In genomic region chr1:245225709-245226464, GRCh38 we compare ENCODE assay signal across 20 cellular contexts.
"Had no signal": no experiment of that assay in that cellular context is flagged by ENCODE, and none has a peak within 500 bp of the region (broad histone marks: within the 10 kb centered on the region; RNA-seq: fewer than 3 reads in every experiment).

No MANE protein-coding gene starts in this region.

- H3K4me1 Mint-ChIP-seq: activated B cell treated with CpG ODN at 0.5 μM for 24 hours; central memory CD8-positive, alpha-beta T cell; immature natural killer cell; stimulated activated naive B cell treated with anti-CD40 and anti-IgM and Interleukin-4, amounts not matched to agents 10 μg/mL and 1 μg/mL and 100 μg/mL, for 72 hours had no signal

- H3K9me3 ChIP-seq: thyroid gland, vagina had no signal

- H3K27ac ChIP-seq: epithelial cell of prostate, parathyroid adenoma, thyroid gland, vagina had no signal

- H3K27me3 ChIP-seq: thyroid gland, vagina had no signal

- H3K27me3 Mint-ChIP-seq: activated B cell treated with CpG ODN at 0.5 μM for 24 hours had no signal

- DNase-seq: activated B cell treated with CpG ODN at 0.5 μM for 24 hours; activated CD4-positive, alpha-beta T cell treated with anti-CD3 and anti-CD28 coated beads for 48 hours; activated CD8-positive, alpha-beta memory T cell treated with anti-CD3 and anti-CD28 coated beads, Interleukin-2, amount 50 U/mL, for 48 hours; activated CD8-positive, alpha-beta T cell treated with anti-CD3 and anti-CD28 coated beads, Interleukin-2, amount 10 ng/mL, durations not matched to agents 7 days and 5 days; activated gamma-delta T cell treated with Interleukin-2 at 50 U/mL for 16 hours; amniotic stem cell; dermis blood vessel endothelial cell; effector memory CD8-positive, alpha-beta T cell; foreskin melanocyte; head of caudate nucleus; immature natural killer cell; midbrain; stimulated activated naive B cell treated with anti-CD40 and anti-IgM and Interleukin-4, amounts not matched to agents 10 μg/mL and 1 μg/mL and 100 μg/mL, for 72 hours; thyroid gland had no signal

- H3K36me3 Mint-ChIP-seq: activated naive CD8-positive, alpha-beta T cell; immature natural killer cell; stimulated activated naive B cell treated with anti-CD40 and anti-IgM and Interleukin-4, amounts not matched to agents 10 μg/mL and 1 μg/mL and 100 μg/mL, for 72 hours had no signal

- H3K27ac Mint-ChIP-seq: activated B cell treated with CpG ODN at 0.5 μM for 24 hours; activated CD8-positive, alpha-beta T cell treated with anti-CD3 and anti-CD28 coated beads, Interleukin-2, amount 10 ng/mL, durations not matched to agents 7 days and 5 days; activated naive CD8-positive, alpha-beta T cell; effector memory CD8-positive, alpha-beta T cell; immature natural killer cell; stimulated activated naive B cell treated with anti-CD40 and anti-IgM and Interleukin-4, amounts not matched to agents 10 μg/mL and 1 μg/mL and 100 μg/mL, for 72 hours had no signal

- ATAC-seq: activated CD8-positive, alpha-beta T cell treated with anti-CD3 and anti-CD28 coated beads, Interleukin-2, amount 10 ng/mL, durations not matched to agents 7 days and 5 days; effector memory CD8-positive, alpha-beta T cell; stimulated activated naive B cell treated with anti-CD40 and anti-IgM and Interleukin-4, amounts not matched to agents 10 μg/mL and 1 μg/mL and 100 μg/mL, for 72 hours had no signal

- H3K4me3 Mint-ChIP-seq: activated B cell treated with CpG ODN at 0.5 μM for 24 hours; activated CD8-positive, alpha-beta T cell treated with anti-CD3 and anti-CD28 coated beads, Interleukin-2, amount 10 ng/mL, durations not matched to agents 7 days and 5 days; activated naive CD8-positive, alpha-beta T cell; central memory CD8-positive, alpha-beta T cell; effector memory CD8-positive, alpha-beta T cell; immature natural killer cell; stimulated activated naive B cell treated with anti-CD40 and anti-IgM and Interleukin-4, amounts not matched to agents 10 μg/mL and 1 μg/mL and 100 μg/mL, for 72 hours had no signal

- H3K4me3 ChIP-seq: lung, thyroid gland, vagina had no signal

- H3K9me3 Mint-ChIP-seq: activated B cell treated with CpG ODN at 0.5 μM for 24 hours; central memory CD8-positive, alpha-beta T cell; effector memory CD8-positive, alpha-beta T cell; immature natural killer cell; stimulated activated naive B cell treated with anti-CD40 and anti-IgM and Interleukin-4, amounts not matched to agents 10 μg/mL and 1 μg/mL and 100 μg/mL, for 72 hours had no signal
